In genomic region chr11:109424893-109425292, GRCh38 we compare ENCODE assay signal across 15 cellular contexts. TPM values are rescaled to one million over a fixed set of nuclear protein-coding genes. Genes with fewer than 3 reads are reported as not detected.
A peak's percentile ranks its signal among the peaks of the same experiment; 100 is the strongest.
DNase-seq lines count a peak whose midpoint lies in the region; ATAC-seq and TF ChIP-seq lines count a peak whose summit lies in the region.
"Had no signal": no experiment of that assay in that cellular context is flagged by ENCODE, and none has a peak within 500 bp of the region (broad histone marks: within the 10 kb centered on the region; RNA-seq: fewer than 3 reads in every experiment).

No MANE protein-coding gene starts in this region.

- no peak overlapping the region for H3K18ac ChIP-seq in trophoblast cell (ENCODE audit: low read length)

- no peak for TF ChIP-seq CTCF in dorsolateral prefrontal cortex (IDR thresholded peaks at IDR 0.05 in 54 of 56, conservative IDR thresholded peaks at IDR 0.05 in 2 of 56; ENCODE audit: low read depth in 1 of 56, partially characterized antibody in 56 of 56)

- H3K4me3 ChIP-seq in dorsolateral prefrontal cortex (peak overlapping the region in 58 of 59 donors; percentile 16 to 74 (median 60)), trophoblast cell (ENCODE audit: low read depth, low read length) (no peak overlapping the region)
- H3K4me3 ChIP-seq: esophagus muscularis mucosa had no signal

- H2BK5ac ChIP-seq in trophoblast cell (ENCODE audit: low read depth, low read length, poor library complexity), result no peak overlapping the region

- no peak overlapping the region for H3K14ac ChIP-seq in trophoblast cell (ENCODE audit: low read length)

- H4K8ac ChIP-seq in trophoblast cell (ENCODE audit: low read depth, low read length), result no peak overlapping the region

- no peak overlapping the region for H2AFZ ChIP-seq in trophoblast cell (ENCODE audit: insufficient read depth, low read length, poor library complexity)

- H3K79me2 ChIP-seq in trophoblast cell (ENCODE audit: control insufficient read depth, insufficient read depth, low read length, poor library complexity), result no peaks in the 10 kb centered on the region

- H2BK120ac ChIP-seq in trophoblast cell (ENCODE audit: insufficient read depth, low read length, poor library complexity), result no peak overlapping the region

- WGBS in trophoblast cell (ENCODE audit: extremely low coverage, insufficient coverage, insufficient read length), result no CpG with 5 or more reads among the region's 10 CpGs

- H3K79me1 ChIP-seq in trophoblast cell (ENCODE audit: low read length), result no peaks in the 10 kb centered on the region

- no peak overlapping the region for H3K4ac ChIP-seq in trophoblast cell (ENCODE audit: low read depth, low read length)

- H3K4me1 ChIP-seq in trophoblast cell (ENCODE audit: control insufficient read depth in 1 of 2, insufficient read depth in 2 of 2, low read length in 2 of 2), result peaks cover 2 to 6% of the 10 kb centered on the region in 2 experiments

- no peak overlapping the region for H3K23ac ChIP-seq in trophoblast cell (ENCODE audit: low read length)

- H3K4me2 ChIP-seq in trophoblast cell (ENCODE audit: low read length), result no peak overlapping the region

- ATAC-seq in HG03159 (IDR thresholded peaks at IDR 0.05; ENCODE audit: unreplicated experiment), result no peak

- peak overlapping the region in 15 of 59 donors; percentile 4 to 90 (median 82) for H3K27ac ChIP-seq in dorsolateral prefrontal cortex
- H3K27ac ChIP-seq in trophoblast cell (ENCODE audit: low read depth, low read length), result no peak overlapping the region
- H3K27ac ChIP-seq: 22Rv1, esophagus muscularis mucosa had no signal

- no peaks in the 10 kb centered on the region for H3K36me3 ChIP-seq in trophoblast cell (ENCODE audit: control insufficient read depth in 1 of 2, insufficient read depth in 2 of 2, low read length in 2 of 2)
- H3K36me3 ChIP-seq: esophagus muscularis mucosa had no signal

- intact Hi-C loops in dorsolateral prefrontal cortex (cut with DNase I), result loop anchor here in 1 of 2 donors (10.0 kb wide), 2 partner anchors 440 to 730 kb away; no protein-coding TSS in a partner anchor

- H2AK5ac ChIP-seq in trophoblast cell (ENCODE audit: low read length), result no peak overlapping the region

- DNase-seq in DMS 273 (lab: John Stamatoyannopoulos, UW; ENCODE audit: unreplicated experiment) (peak; percentile 33), DMS 273 treated with DMSO at 0.1 percent for 48 hours (lab: John Stamatoyannopoulos, UW) (no peak), NCI-H1048 (lab: John Stamatoyannopoulos, UW) (peak; percentile 7), dorsolateral prefrontal cortex (no peak), trophoblast cell (peak; percentile 5 to 45), pons (ENCODE audit: low spot score) (no peak), cortex of kidney (lab: John Stamatoyannopoulos, UW) (no peak)
- DNase-seq: activated T-cell treated with anti-CD3 and anti-CD28 coated beads, Interleukin-2, amount 50 U/mL, for 24 hours; DMS79 treated with DMSO at 0.1 percent for 48 hours; NCI-H1694 treated with DMSO at 0.1 percent for 48 hours; stimulated activated naive CD4-positive, alpha-beta T cell; T-helper 2 cell had no signal

- no peak overlapping the region for H2BK12ac ChIP-seq in trophoblast cell (ENCODE audit: low read length)

- peaks cover 2% of the 10 kb centered on the region for H3K9me3 ChIP-seq in trophoblast cell (ENCODE audit: insufficient read depth, low read depth, low read length)
- H3K9me3 ChIP-seq: esophagus muscularis mucosa had no signal

- peaks cover 0 to 34% (median 8%) of the 10 kb centered on the region in 45 donors for H3K27me3 ChIP-seq in dorsolateral prefrontal cortex
- peaks cover 32% of the 10 kb centered on the region for H3K27me3 ChIP-seq in trophoblast cell (ENCODE audit: insufficient read depth, low read length)

- no peak overlapping the region for H3K9ac ChIP-seq in trophoblast cell (ENCODE audit: low read length)

- no peak overlapping the region for H4K12ac ChIP-seq in trophoblast cell (ENCODE audit: low read depth, low read length)

- no peak overlapping the region for H4K91ac ChIP-seq in trophoblast cell (ENCODE audit: low read depth, low read length)

RNA-seq across cellular contexts. Expression of gene C11orf87, which starts 2.9 kb away (rescaled TPM):
- 100 to 1,000 TPM in 1 of 120 experiments, 10 to 100 TPM in 119; 12.1 to 106 (median 50.1) TPM for total RNA-seq in dorsolateral prefrontal cortex
- polyA plus RNA-seq in trophoblast cell (2013), result under 0.01 TPM in 1 of 2 replicates, not detected in the other
- total RNA-seq: esophagus muscularis mucosa had no signal

Comparison
In these comparisons a context has a peak if more than half of its experiments do, and no peak if none do; other contexts are left out.
1. DNase-seq: peak in DMS 273 (single experiment), NCI-H1048 (single experiment) and trophoblast cell (2 of 2); none in DMS 273 treated with DMSO at 0.1 percent for 48 hours (single experiment), dorsolateral prefrontal cortex (0 of 10), pons (single experiment) and cortex of kidney (single experiment).